In genomic region chr3:142232340-142232739, GRCh38 we compare ENCODE assay signal across 7 cellular contexts.
"Had no signal": no experiment of that assay in that cellular context is flagged by ENCODE, and none has a peak within 500 bp of the region (broad histone marks: within the 10 kb centered on the region; RNA-seq: fewer than 3 reads in every experiment).

No MANE protein-coding gene starts in this region.

- H3K4me3 ChIP-seq: HAP-1 had no signal

- ATAC-seq: HCT116 had no signal

- H3K27ac Mint-ChIP-seq: IgD-negative memory B cell had no signal

- H3K4me1 Mint-ChIP-seq: IgD-negative memory B cell had no signal

- H3K36me3 Mint-ChIP-seq: IgD-negative memory B cell had no signal

- H3K36me3 ChIP-seq: HAP-1 had no signal

- DNase-seq: GOT3, H7, KG1 had no signal

- H3K9me3 Mint-ChIP-seq: IgD-negative memory B cell had no signal

- H3K27me3 Mint-ChIP-seq: IgD-negative memory B cell had no signal

- FAIRE-seq: HTR-8/SVneo had no signal

- H3K9me3 ChIP-seq: HAP-1 had no signal
